In the genomic region with DNA sequence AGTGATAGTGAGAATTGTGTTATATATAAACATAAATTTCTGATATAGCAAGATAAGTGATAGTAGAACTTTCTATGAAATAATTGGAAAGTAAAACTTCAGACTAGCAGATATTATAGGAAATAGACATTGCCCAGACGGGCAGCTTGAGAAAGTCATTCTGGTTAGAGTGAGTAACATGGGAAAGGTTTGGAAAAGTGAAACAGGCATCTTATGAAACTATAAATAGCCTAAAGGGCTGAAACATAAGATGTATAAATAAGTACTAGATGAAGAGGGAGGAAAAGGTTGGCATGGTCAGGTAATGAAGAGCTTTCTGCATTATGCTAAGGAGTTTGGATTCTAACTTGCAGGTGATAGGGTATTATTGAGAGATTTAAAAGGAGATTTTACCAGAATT, we compare ENCODE assay signal across 15 cellular contexts.
DNase-seq lines count a peak whose midpoint lies in the region; TF ChIP-seq lines count a peak whose summit lies in the region.
"Had no signal": no experiment of that assay in that cellular context is flagged by ENCODE, and none has a peak within 500 bp of the region (broad histone marks: within the 10 kb centered on the region; RNA-seq: fewer than 3 reads in every experiment).

No MANE protein-coding gene starts in this region.

- no peaks in the 10 kb centered on the region for H3K9me3 Mint-ChIP-seq in chondrocyte (ENCODE audit: low read depth)
- H3K9me3 Mint-ChIP-seq: CD8-positive, alpha-beta T cell had no signal

- H4K20me1 ChIP-seq in mammary epithelial cell (ENCODE audit: insufficient read depth, low read length), result no peaks in the 10 kb centered on the region
- H4K20me1 ChIP-seq: BLaER1 treated with 17β-estradiol and CSF1 and Interleukin-3, amounts not matched to agents 10 nM and 100 nM had no signal

- no peaks in the 10 kb centered on the region for H3K4me1 ChIP-seq in mammary epithelial cell (ENCODE audit: insufficient read depth, low read length)
- no peaks in the 10 kb centered on the region for H3K4me1 ChIP-seq in breast epithelium
- H3K4me1 ChIP-seq: BLaER1 treated with 17β-estradiol and CSF1 and Interleukin-3, amounts not matched to agents 10 nM and 100 nM; HAP-1 had no signal

- peaks cover 2% of the 10 kb centered on the region for H3K36me3 Mint-ChIP-seq in chondrocyte (ENCODE audit: low read depth)
- H3K36me3 Mint-ChIP-seq: CD8-positive, alpha-beta T cell had no signal

- CTCF ChIA-PET in mammary epithelial cell (lab: Charles Lee; ENCODE audit: low non-redundant PET), result no interaction called here

- in situ Hi-C loops in mammary epithelial cell (cut with MboI; ENCODE audit: low sequenced_read_pairs in 2 of 2), result no loop called here

- no peaks in the 10 kb centered on the region for H3K9me3 ChIP-seq in mammary epithelial cell (replicated peaks; ENCODE audit: insufficient read depth, low read length)
- no peaks in the 10 kb centered on the region for H3K9me3 ChIP-seq in breast epithelium
- H3K9me3 ChIP-seq: BLaER1 treated with 17β-estradiol and CSF1 and Interleukin-3, amounts not matched to agents 10 nM and 100 nM; HAP-1 had no signal

- 94% methylated on average over 1 of the region's 1 CpG for WGBS in mammary epithelial cell (ENCODE audit: low coverage, missing lambda C conversion rate)

- no peaks in the 10 kb centered on the region for H3K79me2 ChIP-seq in mammary epithelial cell (ENCODE audit: insufficient read depth, low read length)

- peak overlapping the region; percentile 23 for H3K27ac Mint-ChIP-seq in chondrocyte (ENCODE audit: unreplicated experiment)
- H3K27ac Mint-ChIP-seq: B cell; CD8-positive, alpha-beta T cell had no signal

- H3K27me3 Mint-ChIP-seq in chondrocyte (ENCODE audit: low read depth), result no peaks in the 10 kb centered on the region
- H3K27me3 Mint-ChIP-seq: B cell had no signal

- no peak overlapping the region for H3K4me3 Mint-ChIP-seq in chondrocyte (ENCODE audit: unreplicated experiment)
- H3K4me3 Mint-ChIP-seq: B cell; CD8-positive, alpha-beta T cell had no signal

- H3K36me3 ChIP-seq in mammary epithelial cell (ENCODE audit: insufficient read depth, low read length) (peaks cover 7% of the 10 kb centered on the region), breast epithelium (no peaks in the 10 kb centered on the region)
- H3K36me3 ChIP-seq: HAP-1 had no signal

- no peak overlapping the region for H3K27ac ChIP-seq in mammary epithelial cell (ENCODE audit: insufficient read depth, low read depth, low read length)
- H3K27ac ChIP-seq in breast epithelium, result no peak overlapping the region
- H3K27ac ChIP-seq: BLaER1 treated with 17β-estradiol and CSF1 and Interleukin-3, amounts not matched to agents 10 nM and 100 nM had no signal

- peaks cover 9% of the 10 kb centered on the region for H3K4me1 Mint-ChIP-seq in chondrocyte (ENCODE audit: low read depth)
- H3K4me1 Mint-ChIP-seq: B cell had no signal

- peak; percentile 22 for DNase-seq in mammary epithelial cell
- DNase-seq in breast epithelium (ENCODE audit: low spot score in 2 of 2), result no peak
- no peak for DNase-seq in chondrocyte (ENCODE audit: low spot score)
- DNase-seq in myocyte (ENCODE audit: low read depth), result peak; percentile 16
- no peak for DNase-seq in cerebellar nuclear complex (lab: John Stamatoyannopoulos, UW)
- DNase-seq in amniotic stem cell (lab: John Stamatoyannopoulos, UW), result no peak
- no peak for DNase-seq in H4 (ENCODE audit: low spot score)
- DNase-seq: 8988T; Calu3; CD8-positive, alpha-beta T cell; DMS79 treated with DMSO at 0.1 percent for 48 hours; GF-D8 had no signal

- no TSS peak for BruUV-seq in mammary epithelial cell (replicated peaks; lab: Mats Ljungman, UMichigan)

- TF ChIP-seq CTCF in mammary epithelial cell (conservative IDR thresholded peaks at IDR 0.05 in 1 of 2, IDR thresholded peaks at IDR 0.05 in 1 of 2; ENCODE audit: extremely low read depth in 1 of 2, insufficient read depth in 1 of 2, low read depth in 1 of 2, low read length in 2 of 2) (no peak), breast epithelium (IDR thresholded peaks at IDR 0.05) (no peak), chondrocyte (IDR thresholded peaks at IDR 0.05) (no peak)

- no peak overlapping the region for H2AFZ ChIP-seq in mammary epithelial cell (ENCODE audit: low read depth, low read length)

- no peak overlapping the region for H3K4me3 ChIP-seq in mammary epithelial cell (replicated peaks in 1 of 3; ENCODE audit: insufficient read depth in 1 of 3, low read depth in 2 of 3, low read length in 3 of 3)
- no peak overlapping the region for H3K4me3 ChIP-seq in breast epithelium
- H3K4me3 ChIP-seq: BLaER1 treated with 17β-estradiol and CSF1 and Interleukin-3, amounts not matched to agents 10 nM and 100 nM; HAP-1 had no signal

- dilution Hi-C loops in mammary epithelial cell (cut with HindIII; ENCODE audit: low sequenced_read_pairs), result no loop called here

- intact Hi-C loops in mammary epithelial cell (cut with micrococcal nuclease) (no loop called here), breast epithelium (cut with DNase I; ENCODE audit: low total_unique reads) (no loop called here)

- no peak overlapping the region for H3K9ac ChIP-seq in mammary epithelial cell (ENCODE audit: insufficient read depth, low read length)
- H3K9ac ChIP-seq: BLaER1 treated with 17β-estradiol and CSF1 and Interleukin-3, amounts not matched to agents 10 nM and 100 nM had no signal

- H3K27me3 ChIP-seq in mammary epithelial cell (ENCODE audit: insufficient read depth, low read length) (no peaks in the 10 kb centered on the region), breast epithelium (no peaks in the 10 kb centered on the region)
- H3K27me3 ChIP-seq: BLaER1 treated with 17β-estradiol and CSF1 and Interleukin-3, amounts not matched to agents 10 nM and 100 nM had no signal

- TF ChIP-seq POLR2A in breast epithelium (IDR thresholded peaks at IDR 0.05), result no peak

- no peak overlapping the region for H3K4me2 ChIP-seq in mammary epithelial cell (ENCODE audit: insufficient read depth, low read depth, low read length)
- H3K4me2 ChIP-seq: BLaER1 treated with 17β-estradiol and CSF1 and Interleukin-3, amounts not matched to agents 10 nM and 100 nM had no signal

Comparison
In these comparisons a context has a peak if more than half of its experiments do, and no peak if none do; other contexts are left out.
1. DNase-seq: peak in mammary epithelial cell (single experiment) and myocyte (single experiment); none in breast epithelium (0 of 2), chondrocyte (single experiment), cerebellar nuclear complex (0 of 2), amniotic stem cell (single experiment) and H4 (single experiment).